1 cellular context compared by ENCODE assay signal in genomic region chr2:68203587-68203986, GRCh38.
TF ChIP-seq lines count a peak whose summit lies in the region.

No MANE protein-coding gene starts in this region.

TF ChIP-seq in GM12878, 131 proteins besides CTCF, POLR2A, EP300 and RAD21 (continued from another document and continues in another):
- TF ChIP-seq, protein P1, sequence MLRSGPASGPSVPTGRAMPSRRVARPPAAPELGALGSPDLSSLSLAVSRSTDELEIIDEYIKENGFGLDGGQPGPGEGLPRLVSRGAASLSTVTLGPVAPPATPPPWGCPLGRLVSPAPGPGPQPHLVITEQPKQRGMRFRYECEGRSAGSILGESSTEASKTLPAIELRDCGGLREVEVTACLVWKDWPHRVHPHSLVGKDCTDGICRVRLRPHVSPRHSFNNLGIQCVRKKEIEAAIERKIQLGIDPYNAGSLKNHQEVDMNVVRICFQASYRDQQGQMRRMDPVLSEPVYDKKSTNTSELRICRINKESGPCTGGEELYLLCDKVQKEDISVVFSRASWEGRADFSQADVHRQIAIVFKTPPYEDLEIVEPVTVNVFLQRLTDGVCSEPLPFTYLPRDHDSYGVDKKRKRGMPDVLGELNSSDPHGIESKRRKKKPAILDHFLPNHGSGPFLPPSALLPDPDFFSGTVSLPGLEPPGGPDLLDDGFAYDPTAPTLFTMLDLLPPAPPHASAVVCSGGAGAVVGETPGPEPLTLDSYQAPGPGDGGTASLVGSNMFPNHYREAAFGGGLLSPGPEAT (IDR thresholded peaks at IDR 0.05; ENCODE audit: low read depth) = peak; percentile 64; the same call in 1 of the 2 replicates
- TF ChIP-seq BHLHE40 (IDR thresholded peaks at IDR 0.05; ENCODE audit: borderline replicate concordance in 1 of 2, low read depth in 2 of 2, low read length in 1 of 2) = peak; percentile 49 to 82; a peak in 3 of 4 replicates
- no peak for TF ChIP-seq SMARCA5 (IDR thresholded peaks at IDR 0.05)
- TF ChIP-seq, protein P2, sequence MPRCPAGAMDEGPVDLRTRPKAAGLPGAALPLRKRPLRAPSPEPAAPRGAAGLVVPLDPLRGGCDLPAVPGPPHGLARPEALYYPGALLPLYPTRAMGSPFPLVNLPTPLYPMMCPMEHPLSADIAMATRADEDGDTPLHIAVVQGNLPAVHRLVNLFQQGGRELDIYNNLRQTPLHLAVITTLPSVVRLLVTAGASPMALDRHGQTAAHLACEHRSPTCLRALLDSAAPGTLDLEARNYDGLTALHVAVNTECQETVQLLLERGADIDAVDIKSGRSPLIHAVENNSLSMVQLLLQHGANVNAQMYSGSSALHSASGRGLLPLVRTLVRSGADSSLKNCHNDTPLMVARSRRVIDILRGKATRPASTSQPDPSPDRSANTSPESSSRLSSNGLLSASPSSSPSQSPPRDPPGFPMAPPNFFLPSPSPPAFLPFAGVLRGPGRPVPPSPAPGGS (IDR thresholded peaks at IDR 0.05; ENCODE audit: borderline replicate concordance, insufficient read depth, low read depth, low read length, poor library complexity, severe bottlenecking) = peak; percentile 41
- TF ChIP-seq MTA3 (IDR thresholded peaks at IDR 0.05; ENCODE audit: borderline replicate concordance, low read length) = peak; percentile 92
- TF ChIP-seq FOXK2 (IDR thresholded peaks at IDR 0.05) = no peak
- TF ChIP-seq ZNF592 (IDR thresholded peaks at IDR 0.05) = no peak
- TF ChIP-seq NR2F1 (conservative IDR thresholded peaks at IDR 0.05) = no peak; the same call in 1 of the 2 replicates
- TF ChIP-seq NBN (IDR thresholded peaks at IDR 0.05) = peak; percentile 76; the same call in 1 of the 2 replicates
- TF ChIP-seq MEF2A (IDR thresholded peaks at IDR 0.05; ENCODE audit: insufficient read depth, low read depth, low read length) = peak; percentile 90
- TF ChIP-seq ZNF217 (IDR thresholded peaks at IDR 0.05) = peak; percentile 98
- TF ChIP-seq TCF3 (IDR thresholded peaks at IDR 0.05; ENCODE audit: borderline replicate concordance, insufficient read depth, low read depth, low read length) = no peak
- peak; percentile 84; the same call in 1 of the 2 replicates for TF ChIP-seq TBL1XR1 (IDR thresholded peaks at IDR 0.05; ENCODE audit: low read depth, low read length)
- TF ChIP-seq, protein P3, sequence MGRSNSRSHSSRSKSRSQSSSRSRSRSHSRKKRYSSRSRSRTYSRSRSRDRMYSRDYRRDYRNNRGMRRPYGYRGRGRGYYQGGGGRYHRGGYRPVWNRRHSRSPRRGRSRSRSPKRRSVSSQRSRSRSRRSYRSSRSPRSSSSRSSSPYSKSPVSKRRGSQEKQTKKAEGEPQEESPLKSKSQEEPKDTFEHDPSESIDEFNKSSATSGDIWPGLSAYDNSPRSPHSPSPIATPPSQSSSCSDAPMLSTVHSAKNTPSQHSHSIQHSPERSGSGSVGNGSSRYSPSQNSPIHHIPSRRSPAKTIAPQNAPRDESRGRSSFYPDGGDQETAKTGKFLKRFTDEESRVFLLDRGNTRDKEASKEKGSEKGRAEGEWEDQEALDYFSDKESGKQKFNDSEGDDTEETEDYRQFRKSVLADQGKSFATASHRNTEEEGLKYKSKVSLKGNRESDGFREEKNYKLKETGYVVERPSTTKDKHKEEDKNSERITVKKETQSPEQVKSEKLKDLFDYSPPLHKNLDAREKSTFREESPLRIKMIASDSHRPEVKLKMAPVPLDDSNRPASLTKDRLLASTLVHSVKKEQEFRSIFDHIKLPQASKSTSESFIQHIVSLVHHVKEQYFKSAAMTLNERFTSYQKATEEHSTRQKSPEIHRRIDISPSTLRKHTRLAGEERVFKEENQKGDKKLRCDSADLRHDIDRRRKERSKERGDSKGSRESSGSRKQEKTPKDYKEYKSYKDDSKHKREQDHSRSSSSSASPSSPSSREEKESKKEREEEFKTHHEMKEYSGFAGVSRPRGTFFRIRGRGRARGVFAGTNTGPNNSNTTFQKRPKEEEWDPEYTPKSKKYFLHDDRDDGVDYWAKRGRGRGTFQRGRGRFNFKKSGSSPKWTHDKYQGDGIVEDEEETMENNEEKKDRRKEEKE (IDR thresholded peaks at IDR 0.05) = no peak
- no peak for TF ChIP-seq RFX5 (IDR thresholded peaks at IDR 0.05; ENCODE audit: low read depth, low read length)
- no peak for TF ChIP-seq HDAC2 (IDR thresholded peaks at IDR 0.05)
- TF ChIP-seq ZNF384 (IDR thresholded peaks at IDR 0.05; ENCODE audit: borderline replicate concordance, low read depth, low read length) = 0 out of 2 replicates have a peak, but pooled peaks have one; percentile 9
- peak; percentile 29; the same call in 1 of the 2 replicates for TF ChIP-seq PAX5 (IDR thresholded peaks at IDR 0.05; ENCODE audit: borderline replicate concordance, low read depth, low read length)
- TF ChIP-seq MYC (IDR thresholded peaks at IDR 0.05; ENCODE audit: insufficient read depth, insufficient read length, insufficient replicate concordance, low read length, severe bottlenecking) = no peak
- TF ChIP-seq DPF2 (IDR thresholded peaks at IDR 0.05) = peak; percentile 76; the same call in 1 of the 2 replicates
- TF ChIP-seq CEBPB (IDR thresholded peaks at IDR 0.05; ENCODE audit: borderline replicate concordance in 1 of 2, low read depth in 2 of 2, low read length in 2 of 2) = peak in 1 of 2 experiments; percentile 60; a peak in 1 of 4 replicates
- TF ChIP-seq CREM (IDR thresholded peaks at IDR 0.05; ENCODE audit: low read depth) = peak; percentile 79
- no peak for TF ChIP-seq E2F8 (IDR thresholded peaks at IDR 0.05; ENCODE audit: low read depth, partially characterized antibody)
- TF ChIP-seq STAT3 (IDR thresholded peaks at IDR 0.05; ENCODE audit: low read depth, low read length) = no peak
- TF ChIP-seq JUNB (IDR thresholded peaks at IDR 0.05) = peak; percentile 96
- TF ChIP-seq, protein P4, sequence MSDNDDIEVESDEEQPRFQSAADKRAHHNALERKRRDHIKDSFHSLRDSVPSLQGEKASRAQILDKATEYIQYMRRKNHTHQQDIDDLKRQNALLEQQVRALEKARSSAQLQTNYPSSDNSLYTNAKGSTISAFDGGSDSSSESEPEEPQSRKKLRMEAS (IDR thresholded peaks at IDR 0.05; ENCODE audit: low read depth, low read length) = no peak
- TF ChIP-seq MTA2 (IDR thresholded peaks at IDR 0.05; ENCODE audit: low read depth) = peak; percentile 80
- TF ChIP-seq NFIC (IDR thresholded peaks at IDR 0.05; ENCODE audit: low read depth, low read length) = peak; percentile 86
- TF ChIP-seq REST (IDR thresholded peaks at IDR 0.05; ENCODE audit: low read depth, low read length) = peak; percentile 47; the same call in 1 of the 2 replicates
- TF ChIP-seq CREB1 (IDR thresholded peaks at IDR 0.05; ENCODE audit: low read depth) = peak; percentile 57; the same call in 1 of the 2 replicates
- peak; percentile 70; the same call in 1 of the 2 replicates for TF ChIP-seq ASH2L (IDR thresholded peaks at IDR 0.05; ENCODE audit: borderline replicate concordance, low read depth)
- TF ChIP-seq SP1 (IDR thresholded peaks at IDR 0.05; ENCODE audit: low read depth, low read length) = no peak
- TF ChIP-seq BMI1 (IDR thresholded peaks at IDR 0.05; ENCODE audit: borderline replicate concordance) = no peak
- peak; percentile 88 for TF ChIP-seq MEF2B (IDR thresholded peaks at IDR 0.05; ENCODE audit: partially characterized antibody, poor library complexity, severe bottlenecking)
- no peak for TF ChIP-seq ZSCAN29 (IDR thresholded peaks at IDR 0.05)
- TF ChIP-seq YY1 (IDR thresholded peaks at IDR 0.05; ENCODE audit: low read depth, low read length) = no peak
- TF ChIP-seq SREBF1 (IDR thresholded peaks at IDR 0.05; ENCODE audit: low read length) = no peak
- TF ChIP-seq IKZF1 (conservative IDR thresholded peaks at IDR 0.05) = peak; percentile 42; the same call in 1 of the 2 replicates
- no peak; the same call in 1 of the 2 replicates for TF ChIP-seq JUND (IDR thresholded peaks at IDR 0.05; ENCODE audit: low read depth, low read length)
- no peak for TF ChIP-seq SUPT20H (IDR thresholded peaks at IDR 0.05; ENCODE audit: borderline replicate concordance, control insufficient read depth, low read depth, low read length)
- peak; percentile 93 for TF ChIP-seq MYB (IDR thresholded peaks at IDR 0.05; ENCODE audit: borderline replicate concordance, low read depth, low read length)
- TF ChIP-seq CHD4 (IDR thresholded peaks at IDR 0.05) = no peak
- TF ChIP-seq ESRRA (IDR thresholded peaks at IDR 0.05; ENCODE audit: low read length) = no peak
- TF ChIP-seq CBX5 (IDR thresholded peaks at IDR 0.05; ENCODE audit: low read depth) = peak; percentile 64; the same call in 1 of the 2 replicates
- TF ChIP-seq BCL11A (IDR thresholded peaks at IDR 0.05; ENCODE audit: low read depth, low read length) = peak; percentile 76; the same call in 1 of the 2 replicates
